Comparison of ENCODE assay signal across 33 cellular contexts in genomic region chr15:94739639-94740038, GRCh38.
DNase-seq lines count a peak whose midpoint lies in the region; ATAC-seq, FAIRE-seq and TF ChIP-seq lines count a peak whose summit lies in the region.
"Had no signal": no experiment of that assay in that cellular context is flagged by ENCODE, and none has a peak within 500 bp of the region (broad histone marks: within the 10 kb centered on the region; RNA-seq: fewer than 3 reads in every experiment).

No MANE protein-coding gene starts in this region.

- H4K8ac ChIP-seq in H1 (ENCODE audit: extremely low read depth, insufficient read depth, low read length): no peak overlapping the region

- no peak overlapping the region for H3K18ac ChIP-seq in H1 (ENCODE audit: extremely low read depth, low read length)

- H2AFZ ChIP-seq in K562 (ENCODE audit: low read depth, low read length) (no peak overlapping the region), H1 (ENCODE audit: low read length) (no peak overlapping the region), smooth muscle cell (ENCODE audit: low read depth) (no peak overlapping the region)

- H4K5ac ChIP-seq in H1 (ENCODE audit: insufficient read length, low read depth, low read length): no peak overlapping the region

- no peaks in the 10 kb centered on the region for H3K23me2 ChIP-seq in H1 (ENCODE audit: low read depth, low read length)

- H3K79me2 ChIP-seq in K562 (ENCODE audit: control insufficient read depth, insufficient read depth, low read length): no peaks in the 10 kb centered on the region
- H3K79me2 ChIP-seq in H1 (ENCODE audit: control insufficient read depth in 1 of 2, insufficient read depth in 2 of 2, low read length in 2 of 2): no peaks in the 10 kb centered on the region
- no peaks in the 10 kb centered on the region for H3K79me2 ChIP-seq in smooth muscle cell (ENCODE audit: low read depth)

- TF ChIP-seq POLR2A in K562 (conservative IDR thresholded peaks at IDR 0.05) (no peak), H1 (IDR thresholded peaks at IDR 0.05; ENCODE audit: control extremely low read depth in 1 of 2, low read depth in 2 of 2, low read length in 2 of 2) (no peak), gastroesophageal sphincter (IDR thresholded peaks at IDR 0.05) (no peak)

- H3F3A ChIP-seq in smooth muscle cell (ENCODE audit: low read depth): no peaks in the 10 kb centered on the region

- FAIRE-seq in K562 (lab: Jason Lieb, UNC): no peak
- no peak for FAIRE-seq in H1 (lab: Jason Lieb, UNC)
- FAIRE-seq: A204.1, A549, D721Med had no signal

- no peaks in the 10 kb centered on the region for H3K4me1 ChIP-seq in K562 (replicated peaks in 1 of 2; ENCODE audit: control insufficient read depth in 2 of 2, insufficient read depth in 2 of 2, low read length in 2 of 2)
- peaks cover 1 to 13% (median 8%) of the 10 kb centered on the region in 4 experiments for H3K4me1 ChIP-seq in H1 (replicated peaks in 1 of 4; ENCODE audit: control insufficient read depth in 3 of 4, insufficient read depth in 4 of 4, low read length in 3 of 4)
- H3K4me1 ChIP-seq in smooth muscle cell (ENCODE audit: low read depth): no peaks in the 10 kb centered on the region
- H3K4me1 ChIP-seq in gastroesophageal sphincter: no peaks in the 10 kb centered on the region
- H3K4me1 ChIP-seq: A549; BE2C; BLaER1; BLaER1 treated with 17β-estradiol and CSF1 and Interleukin-3, amounts not matched to agents 10 nM and 100 nM; Caco-2 had no signal

- no peaks in the 10 kb centered on the region for H3K79me1 ChIP-seq in H1 (ENCODE audit: low read depth, low read length)

- TF ChIP-seq CTCF in K562 (IDR thresholded peaks at IDR 0.05 in 2 of 3, conservative IDR thresholded peaks at IDR 0.05 in 1 of 3; ENCODE audit: insufficient read depth in 2 of 3, low read depth in 1 of 3, low read length in 3 of 3): no peak
- no peak for TF ChIP-seq CTCF in H1 (IDR thresholded peaks at IDR 0.05; ENCODE audit: control extremely low read depth in 1 of 3, insufficient read depth in 1 of 3, low read depth in 1 of 3, low read length in 3 of 3)
- no peak for TF ChIP-seq CTCF in smooth muscle cell (IDR thresholded peaks at IDR 0.05; ENCODE audit: borderline replicate concordance, insufficient read depth, poor library complexity, severe bottlenecking)
- TF ChIP-seq CTCF in gastroesophageal sphincter (IDR thresholded peaks at IDR 0.05): no peak

- no peak overlapping the region for H2BK12ac ChIP-seq in H1 (ENCODE audit: low read depth, low read length)

- CTCF ChIA-PET in K562 (lab: Yijun Ruan, JAX; ENCODE audit: low intra/inter-chr PET ratio) (no interaction called here), H1 (lab: Charles Lee; ENCODE audit: partially characterized antibody) (no interaction called here)

- no peak overlapping the region for H2BK120ac ChIP-seq in H1 (replicated peaks; ENCODE audit: low read depth, low read length)

- in situ Hi-C loops in K562 (cut with MboI): no loop called here

- H3K56ac ChIP-seq in H1 (replicated peaks; ENCODE audit: insufficient read length, low read depth, low read length): no peak overlapping the region

- no peak overlapping the region for H3K4ac ChIP-seq in H1 (replicated peaks; ENCODE audit: insufficient read length, low read depth, low read length)

- TF ChIP-seq EP300 in K562 (IDR thresholded peaks at IDR 0.05; ENCODE audit: low read length): no peak
- no peak for TF ChIP-seq EP300 in H1 (IDR thresholded peaks at IDR 0.05; ENCODE audit: borderline replicate concordance in 1 of 2, low read depth in 2 of 2, low read length in 2 of 2)
- no peak for TF ChIP-seq EP300 in gastroesophageal sphincter (IDR thresholded peaks at IDR 0.05)

- no peak overlapping the region for H3K9ac ChIP-seq in K562 (ENCODE audit: insufficient read depth in 1 of 2, low read depth in 2 of 2, low read length in 2 of 2)
- H3K9ac ChIP-seq in H1 (replicated peaks in 1 of 4; ENCODE audit: extremely low read depth in 1 of 4, low read depth in 3 of 4, low read length in 3 of 4): no peak overlapping the region
- no peak overlapping the region for H3K9ac ChIP-seq in smooth muscle cell (ENCODE audit: low read depth)
- H3K9ac ChIP-seq: BLaER1; BLaER1 treated with 17β-estradiol and CSF1 and Interleukin-3, amounts not matched to agents 10 nM and 100 nM had no signal

- H2BK15ac ChIP-seq in H1 (ENCODE audit: low read length): no peak overlapping the region

- no peak for TF ChIP-seq RAD21 in K562 (CRISPR knock-in tag; conservative IDR thresholded peaks at IDR 0.05 in 1 of 2, IDR thresholded peaks at IDR 0.05 in 1 of 2)
- no peak for TF ChIP-seq RAD21 in H1 (IDR thresholded peaks at IDR 0.05 in 1 of 2, conservative IDR thresholded peaks at IDR 0.05 in 1 of 2; ENCODE audit: low read depth in 2 of 2, low read length in 2 of 2)

- DNase-seq in K562 (ENCODE audit: extremely low read depth in 1 of 4, low spot score in 3 of 4) (no peak), H1 (ENCODE audit: low read depth in 1 of 2, low spot score in 2 of 2) (no peak), smooth muscle cell (lab: John Stamatoyannopoulos, UW; ENCODE audit: unreplicated experiment) (no peak), kidney glomerular epithelial cell (lab: John Stamatoyannopoulos, UW) (no peak)
- DNase-seq: 8988T; ACHN; AML-193; BE2C; C1 segment of cervical spinal cord; Caco-2; Calu3; CD4-positive, alpha-beta memory T cell; CD4-positive, alpha-beta T cell; CD4-positive, CD25-positive, alpha-beta regulatory T cell; CD8-positive, alpha-beta memory T cell; CD8-positive, alpha-beta T cell; COR-L47; DMS 273 treated with DMSO at 0.1 percent for 48 hours; DMS153; DMS53; DMS79; DMS79 treated with DMSO at 0.1 percent for 48 hours; DND-41; EL had no signal

- BruUV-seq in K562 (replicated peaks; lab: Mats Ljungman, UMichigan): no TSS peak

- H2BK5ac ChIP-seq in H1 (ENCODE audit: low read depth, low read length): no peak overlapping the region

- H3K4me3 ChIP-seq in K562 (no peak overlapping the region), H1 (ENCODE audit: extremely low read depth in 1 of 4, insufficient read depth in 2 of 4, low read depth in 3 of 4, low read length in 4 of 4) (no peak overlapping the region), smooth muscle cell (no peak overlapping the region), gastroesophageal sphincter (no peak overlapping the region)
- H3K4me3 ChIP-seq: A549; BLaER1; BLaER1 treated with 17β-estradiol and CSF1 and Interleukin-3, amounts not matched to agents 10 nM and 100 nM had no signal

- WGBS in K562 (ENCODE audit: insufficient coverage, low coverage, missing lambda C conversion rate): 0% methylated on average over 3 of the region's 3 CpGs
- 90% methylated on average over 3 of the region's 3 CpGs; no CpG with 5 or more reads in 1 of the 2 experiments for WGBS in H1 (ENCODE audit: extremely low coverage in 1 of 2, insufficient coverage in 1 of 2, insufficient read length in 1 of 2, insufficient replicate concordance in 2 of 2, low coverage in 1 of 2, low lambda C conversion rate in 2 of 2, missing lambda C conversion rate in 1 of 2), 2 experiments
- WGBS in smooth muscle cell (ENCODE audit: low lambda C conversion rate): 96% methylated on average over 3 of the region's 3 CpGs
- 89% methylated on average over 3 of the region's 3 CpGs for WGBS in gastroesophageal sphincter (ENCODE audit: low coverage in 1 of 2), 2 donors

- POLR2A ChIA-PET in K562 (lab: Yijun Ruan, JAX) (no interaction called here), H1 (lab: Charles Lee; ENCODE audit: partially characterized antibody) (no interaction called here)

- H3K27me3 ChIP-seq in K562 (ENCODE audit: control insufficient read depth in 2 of 2, insufficient read depth in 2 of 2, low read length in 2 of 2) (peaks cover 7 to 8% of the 10 kb centered on the region in 2 experiments; a peak in 3 of 5 replicates), H1 (replicated peaks in 1 of 4; ENCODE audit: control insufficient read depth in 3 of 4, extremely low read depth in 1 of 4, insufficient read depth in 3 of 4, low read length in 3 of 4) (no peaks in the 10 kb centered on the region), smooth muscle cell (ENCODE audit: low read depth) (no peaks in the 10 kb centered on the region), gastroesophageal sphincter (peaks cover 7% of the 10 kb centered on the region)
- H3K27me3 ChIP-seq: BLaER1; BLaER1 treated with 17β-estradiol and CSF1 and Interleukin-3, amounts not matched to agents 10 nM and 100 nM had no signal

- no peak overlapping the region for H4K91ac ChIP-seq in H1 (replicated peaks; ENCODE audit: insufficient read length, low read length)

- intact Hi-C loops in K562 (cut with micrococcal nuclease): no loop called here

- H3K9me3 ChIP-seq in K562 (replicated peaks; ENCODE audit: control insufficient read depth, insufficient read depth, low read depth, low read length) (0 out of 2 replicates have a peak, but pooled peaks cover 3% of the 10 kb centered on the region), H1 (ENCODE audit: insufficient read depth in 2 of 2, low read depth in 1 of 2, low read length in 1 of 2) (no peaks in the 10 kb centered on the region), smooth muscle cell (replicated peaks; ENCODE audit: low read depth) (no peaks in the 10 kb centered on the region), gastroesophageal sphincter (no peaks in the 10 kb centered on the region)
- H3K9me3 ChIP-seq: A549, BE2C, BLaER1, Caco-2 had no signal

- H3K23ac ChIP-seq in H1 (ENCODE audit: insufficient read length): no peak overlapping the region

- H3K4me2 ChIP-seq in K562 (ENCODE audit: insufficient read depth, low read length) (no peak overlapping the region), H1 (ENCODE audit: insufficient read depth in 1 of 2, low read depth in 2 of 2, low read length in 2 of 2) (no peak overlapping the region), smooth muscle cell (peak overlapping the region; percentile 4)
- H3K4me2 ChIP-seq: A549; BLaER1; BLaER1 treated with 17β-estradiol and CSF1 and Interleukin-3, amounts not matched to agents 10 nM and 100 nM had no signal

- no peak overlapping the region for H3K14ac ChIP-seq in H1 (ENCODE audit: insufficient read length)

- H3K27ac ChIP-seq in K562 (ENCODE audit: extremely low read depth, low read depth, low read length) (no peak overlapping the region), H1 (ENCODE audit: low read depth, low read length) (no peak overlapping the region), smooth muscle cell (ENCODE audit: low read depth) (no peak overlapping the region), gastroesophageal sphincter (no peak overlapping the region)
- H3K27ac ChIP-seq: 22Rv1; A549; BLaER1; BLaER1 treated with 17β-estradiol and CSF1 and Interleukin-3, amounts not matched to agents 10 nM and 100 nM; C4-2B had no signal

- ATAC-seq in K562 (no peak), gastroesophageal sphincter (no peak), GM19463 (IDR thresholded peaks at IDR 0.05; ENCODE audit: unreplicated experiment) (no peak)
- ATAC-seq: A549; CD8-positive, alpha-beta T cell had no signal

- H3K36me3 ChIP-seq in K562 (ENCODE audit: control insufficient read depth, insufficient read depth, low read length) (no peaks in the 10 kb centered on the region), H1 (ENCODE audit: control insufficient read depth in 2 of 4, insufficient read depth in 4 of 4, low read length in 3 of 4) (no peaks in the 10 kb centered on the region), smooth muscle cell (ENCODE audit: low read depth) (no peaks in the 10 kb centered on the region), gastroesophageal sphincter (no peaks in the 10 kb centered on the region)
- H3K36me3 ChIP-seq: BE2C; BLaER1; BLaER1 treated with 17β-estradiol and CSF1 and Interleukin-3, amounts not matched to agents 10 nM and 100 nM had no signal

- no peaks in the 10 kb centered on the region for H3K9me1 ChIP-seq in K562 (ENCODE audit: control insufficient read depth, insufficient read depth, low read length)

- H2AK5ac ChIP-seq in H1 (ENCODE audit: low read depth, low read length): no peak overlapping the region

- H2BK20ac ChIP-seq in H1 (ENCODE audit: low read length): no peak overlapping the region

- H4K20me1 ChIP-seq in K562 (replicated peaks; ENCODE audit: control insufficient read depth, insufficient read depth, low read length) (no peaks in the 10 kb centered on the region), H1 (replicated peaks in 1 of 2; ENCODE audit: control insufficient read depth in 1 of 2, insufficient read depth in 2 of 2, low read length in 2 of 2) (no peaks in the 10 kb centered on the region), smooth muscle cell (ENCODE audit: low read depth) (no peaks in the 10 kb centered on the region)
- H4K20me1 ChIP-seq: BLaER1; BLaER1 treated with 17β-estradiol and CSF1 and Interleukin-3, amounts not matched to agents 10 nM and 100 nM had no signal
